Comparison of ENCODE assay signal across 19 cellular contexts in the genomic region with DNA sequence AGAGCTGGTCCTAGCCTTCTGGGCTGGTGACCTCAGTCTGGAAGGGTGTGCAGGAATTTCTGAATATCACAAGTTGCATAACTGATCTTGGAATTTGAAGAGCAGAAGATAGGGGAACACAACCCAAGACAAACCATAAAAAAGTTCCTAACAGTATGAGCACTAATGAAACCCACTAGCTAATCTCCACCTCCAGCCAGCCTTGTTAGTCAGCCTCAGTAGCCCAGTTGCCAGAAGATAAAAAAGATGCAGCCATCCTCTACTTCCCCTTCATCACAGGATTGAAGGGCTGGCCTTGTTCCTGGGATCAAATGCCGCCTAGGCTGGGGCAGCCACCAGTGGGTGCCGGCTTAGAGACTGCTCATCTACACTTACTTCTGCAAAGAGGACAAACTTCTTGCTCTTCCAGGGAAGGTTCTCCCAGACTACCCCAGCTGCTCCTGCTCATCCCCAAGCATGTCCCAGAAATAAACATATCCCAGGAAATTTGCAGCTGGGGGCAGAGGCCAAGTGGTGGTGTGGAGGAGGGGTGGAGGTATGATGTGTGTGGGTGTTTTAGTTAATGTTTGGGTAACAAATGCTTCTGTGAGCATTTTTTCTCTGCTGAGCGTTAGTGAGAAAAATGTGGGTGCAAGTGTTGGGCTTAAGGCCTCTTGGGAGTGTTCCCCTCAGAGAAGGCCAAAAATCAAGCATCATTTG. TPM values are rescaled to one million over a fixed set of nuclear protein-coding genes. Genes with fewer than 3 reads are reported as not detected.
DNase-seq lines count a peak whose midpoint lies in the region; ATAC-seq and TF ChIP-seq lines count a peak whose summit lies in the region.
"Had no signal": no experiment of that assay in that cellular context is flagged by ENCODE, and none has a peak within 500 bp of the region (broad histone marks: within the 10 kb centered on the region; RNA-seq: fewer than 3 reads in every experiment).

No MANE protein-coding gene starts in this region.

- H3K4me1 Mint-ChIP-seq in nephron (peaks cover 44% of the 10 kb centered on the region), neural progenitor cell (no peaks in the 10 kb centered on the region)
- no peaks in the 10 kb centered on the region for H3K4me1 Mint-ChIP-seq in activated naive CD4-positive, alpha-beta T cell treated with anti-CD3 and anti-CD28 coated beads for 36 hours (ENCODE audit: low read depth)
- H3K4me1 Mint-ChIP-seq in activated CD4-positive, alpha-beta T cell treated with anti-CD3 and anti-CD28 coated beads, Interleukin-2, amount 10 ng/mL, durations not matched to agents 24 days and 14 days, result no peaks in the 10 kb centered on the region
- H3K4me1 Mint-ChIP-seq: activated CD4-positive, alpha-beta memory T cell treated with anti-CD3 and anti-CD28 coated beads, Interleukin-2, amount 10 ng/mL, durations not matched to agents 7 days and 5 days; activated T-helper 17 cell treated with anti-CD3 and anti-CD28 coated beads, Interleukin-2, amount 50 U/mL, for 72 hours; naive B cell had no signal

- H3K36me3 ChIP-seq in gastroesophageal sphincter, result no peaks in the 10 kb centered on the region
- no peaks in the 10 kb centered on the region for H3K36me3 ChIP-seq in neural progenitor cell
- H3K36me3 ChIP-seq: spleen, thyroid gland had no signal

- DNase-seq in Right ventricle myocardium inferior (ENCODE audit: missing footprints), result no peak
- DNase-seq in cardiac septum (ENCODE audit: low spot score), result no peak
- no peak for DNase-seq in activated naive CD4-positive, alpha-beta T cell treated with anti-CD3 and anti-CD28 coated beads for 36 hours
- DNase-seq in neural progenitor cell (ENCODE audit: low spot score), result no peak
- DNase-seq in NCI-H2029 treated with DMSO at 0.1 percent for 48 hours (lab: John Stamatoyannopoulos, UW), result no peak
- DNase-seq in activated CD4-positive, alpha-beta T cell treated with anti-CD3 and anti-CD28 coated beads, Interleukin-2, amount 10 ng/mL, durations not matched to agents 24 days and 14 days, result no peak
- DNase-seq: activated CD4-positive, alpha-beta memory T cell treated with anti-CD3 and anti-CD28 coated beads, Interleukin-2, amount 10 ng/mL, durations not matched to agents 7 days and 5 days; caudate nucleus; effector memory CD4-positive, alpha-beta T cell; H7; naive B cell; NCI-H1417 treated with DMSO at 0.1 percent for 48 hours; NK-92 treated with Interleukin-12 subunit alpha and Interleukin-12 subunit beta, amount 100 ng/mL, for 24 hours; spleen; thyroid gland had no signal

- H3K79me2 ChIP-seq in neural progenitor cell (ENCODE audit: low read depth), result no peaks in the 10 kb centered on the region

- no peak for TF ChIP-seq POLR2A in gastroesophageal sphincter (IDR thresholded peaks at IDR 0.05)

- H3K9me3 ChIP-seq in gastroesophageal sphincter (no peaks in the 10 kb centered on the region), neural progenitor cell (ENCODE audit: low read depth) (no peaks in the 10 kb centered on the region)
- H3K9me3 ChIP-seq: spleen, thyroid gland had no signal

- intact Hi-C loops in Right ventricle myocardium inferior (cut with DNase I), result no loop called here
- intact Hi-C loops in cardiac septum (cut with DNase I), result no loop called here
- intact Hi-C loops in activated naive CD4-positive, alpha-beta T cell treated with anti-CD3 and anti-CD28 coated beads for 36 hours (cut with micrococcal nuclease), result no loop called here
- intact Hi-C loops in activated CD4-positive, alpha-beta T cell treated with anti-CD3 and anti-CD28 coated beads, Interleukin-2, amount 10 ng/mL, durations not matched to agents 24 days and 14 days (cut with micrococcal nuclease), result no loop called here

- H3K27me3 ChIP-seq in gastroesophageal sphincter (peaks cover 30% of the 10 kb centered on the region), neural progenitor cell (peaks cover 4% of the 10 kb centered on the region)
- H3K27me3 ChIP-seq: thyroid gland had no signal

- H3K27me3 Mint-ChIP-seq in nephron (ENCODE audit: low read depth), result peaks cover 35% of the 10 kb centered on the region
- peaks cover 47% of the 10 kb centered on the region for H3K27me3 Mint-ChIP-seq in activated naive CD4-positive, alpha-beta T cell treated with anti-CD3 and anti-CD28 coated beads for 36 hours (ENCODE audit: low read depth)
- H3K27me3 Mint-ChIP-seq in neural progenitor cell (ENCODE audit: insufficient read depth, low read depth), result peaks cover 3% of the 10 kb centered on the region
- H3K27me3 Mint-ChIP-seq in activated CD4-positive, alpha-beta T cell treated with anti-CD3 and anti-CD28 coated beads, Interleukin-2, amount 10 ng/mL, durations not matched to agents 24 days and 14 days, result peaks cover 74% of the 10 kb centered on the region

- peak overlapping the region in 2 of 4 donors; percentile 19 to 62 for H3K27ac ChIP-seq in gastroesophageal sphincter
- no peak overlapping the region for H3K27ac ChIP-seq in neural progenitor cell
- H3K27ac ChIP-seq: spleen, thyroid gland had no signal

- TF ChIP-seq EP300 in gastroesophageal sphincter (IDR thresholded peaks at IDR 0.05), result no peak

- 0 to 67% methylated on average over 1 to 3 of the region's 3 CpGs for WGBS in gastroesophageal sphincter (ENCODE audit: low coverage in 1 of 2), 2 donors

- H3K4me1 ChIP-seq in gastroesophageal sphincter (no peaks in the 10 kb centered on the region), neural progenitor cell (no peaks in the 10 kb centered on the region)
- H3K4me1 ChIP-seq: thyroid gland had no signal

- H3K27ac Mint-ChIP-seq in nephron (peak overlapping the region; percentile 42 to 83 (median 44)), neural progenitor cell (no peak overlapping the region)
- H3K27ac Mint-ChIP-seq in activated naive CD4-positive, alpha-beta T cell treated with anti-CD3 and anti-CD28 coated beads for 36 hours, result no peak overlapping the region
- no peak overlapping the region for H3K27ac Mint-ChIP-seq in activated CD4-positive, alpha-beta T cell treated with anti-CD3 and anti-CD28 coated beads, Interleukin-2, amount 10 ng/mL, durations not matched to agents 24 days and 14 days
- H3K27ac Mint-ChIP-seq: activated CD4-positive, alpha-beta memory T cell treated with anti-CD3 and anti-CD28 coated beads, Interleukin-2, amount 10 ng/mL, durations not matched to agents 7 days and 5 days; activated T-helper 17 cell treated with anti-CD3 and anti-CD28 coated beads, Interleukin-2, amount 50 U/mL, for 72 hours; naive B cell; progenitor cell of endocrine pancreas had no signal

- H3K36me3 Mint-ChIP-seq in nephron (ENCODE audit: low read depth) (no peaks in the 10 kb centered on the region), neural progenitor cell (no peaks in the 10 kb centered on the region)
- no peaks in the 10 kb centered on the region for H3K36me3 Mint-ChIP-seq in activated naive CD4-positive, alpha-beta T cell treated with anti-CD3 and anti-CD28 coated beads for 36 hours (ENCODE audit: low read depth)
- H3K36me3 Mint-ChIP-seq in activated CD4-positive, alpha-beta T cell treated with anti-CD3 and anti-CD28 coated beads, Interleukin-2, amount 10 ng/mL, durations not matched to agents 24 days and 14 days (ENCODE audit: low read depth), result no peaks in the 10 kb centered on the region
- H3K36me3 Mint-ChIP-seq: naive B cell had no signal

- H3K4me3 ChIP-seq in gastroesophageal sphincter, result no peak overlapping the region
- H3K4me3 ChIP-seq in neural progenitor cell, result no peak overlapping the region
- H3K4me3 ChIP-seq: spleen, thyroid gland had no signal

- peak; percentile 51 for ATAC-seq in Right ventricle myocardium inferior
- ATAC-seq in gastroesophageal sphincter, result peak; percentile 81
- ATAC-seq: activated T-helper 17 cell treated with anti-CD3 and anti-CD28 coated beads, Interleukin-2, amount 50 U/mL, for 72 hours had no signal

- no peak overlapping the region for H3K9ac ChIP-seq in neural progenitor cell

- H2AFZ ChIP-seq in neural progenitor cell (replicated peaks), result no peak overlapping the region

- TF ChIP-seq CTCF in gastroesophageal sphincter (IDR thresholded peaks at IDR 0.05) (no peak), nephron (IDR thresholded peaks at IDR 0.05; ENCODE audit: unreplicated experiment in 3 of 3) (no peak), neural progenitor cell (IDR thresholded peaks at IDR 0.05) (no peak)

- H3K9me3 Mint-ChIP-seq in nephron (peaks cover 6% of the 10 kb centered on the region), neural progenitor cell (no peaks in the 10 kb centered on the region)
- H3K9me3 Mint-ChIP-seq in activated naive CD4-positive, alpha-beta T cell treated with anti-CD3 and anti-CD28 coated beads for 36 hours, result no peaks in the 10 kb centered on the region
- H3K9me3 Mint-ChIP-seq in activated CD4-positive, alpha-beta T cell treated with anti-CD3 and anti-CD28 coated beads, Interleukin-2, amount 10 ng/mL, durations not matched to agents 24 days and 14 days, result no peaks in the 10 kb centered on the region
- H3K9me3 Mint-ChIP-seq: activated CD4-positive, alpha-beta memory T cell treated with anti-CD3 and anti-CD28 coated beads, Interleukin-2, amount 10 ng/mL, durations not matched to agents 7 days and 5 days; activated T-helper 17 cell treated with anti-CD3 and anti-CD28 coated beads, Interleukin-2, amount 50 U/mL, for 72 hours; naive B cell had no signal

- H4K20me1 ChIP-seq in neural progenitor cell (ENCODE audit: low read depth), result no peaks in the 10 kb centered on the region

- CTCF ChIA-PET in activated naive CD4-positive, alpha-beta T cell treated with anti-CD3 and anti-CD28 coated beads for 36 hours (lab: Charles Lee), result no interaction called here

- H3K4me3 Mint-ChIP-seq in nephron (no peak overlapping the region), neural progenitor cell (no peak overlapping the region)
- no peak overlapping the region for H3K4me3 Mint-ChIP-seq in activated naive CD4-positive, alpha-beta T cell treated with anti-CD3 and anti-CD28 coated beads for 36 hours
- H3K4me3 Mint-ChIP-seq in activated CD4-positive, alpha-beta T cell treated with anti-CD3 and anti-CD28 coated beads, Interleukin-2, amount 10 ng/mL, durations not matched to agents 24 days and 14 days, result no peak overlapping the region
- H3K4me3 Mint-ChIP-seq: activated CD4-positive, alpha-beta memory T cell treated with anti-CD3 and anti-CD28 coated beads, Interleukin-2, amount 10 ng/mL, durations not matched to agents 7 days and 5 days; activated T-helper 17 cell treated with anti-CD3 and anti-CD28 coated beads, Interleukin-2, amount 50 U/mL, for 72 hours; naive B cell had no signal

- no peaks in the 10 kb centered on the region for H3F3A ChIP-seq in neural progenitor cell (ENCODE audit: low read depth)

- H3K4me2 ChIP-seq in neural progenitor cell, result no peak overlapping the region

RNA-seq across cellular contexts. Expression of a gene that starts 9.2 kb away (rescaled TPM):
- 32.6 TPM for total RNA-seq in Right ventricle myocardium inferior
- total RNA-seq in cardiac septum, result 9.3 TPM
- 1 to 10 TPM; 3.8 to 9.5 (median 6.7) TPM for total RNA-seq in gastroesophageal sphincter
- total RNA-seq in activated naive CD4-positive, alpha-beta T cell treated with anti-CD3 and anti-CD28 coated beads for 36 hours, result under 1 TPM; 0.02 to 0.12 TPM
- not detected in 2 replicates for total RNA-seq in neural progenitor cell (ENCODE audit: low replicate concordance)
- total RNA-seq in activated CD4-positive, alpha-beta T cell treated with anti-CD3 and anti-CD28 coated beads, Interleukin-2, amount 10 ng/mL, durations not matched to agents 24 days and 14 days, result 2.1 and 3.1 TPM in 2 replicates
- total RNA-seq: progenitor cell of endocrine pancreas had no signal

Comparison
In these comparisons a context has a peak if more than half of its experiments do, and no peak if none do; other contexts are left out.
1. H3K27ac Mint-ChIP-seq: peak in nephron (3 of 3); none in activated naive CD4-positive, alpha-beta T cell treated with anti-CD3 and anti-CD28 coated beads for 36 hours (single experiment), neural progenitor cell (single experiment) and activated CD4-positive, alpha-beta T cell treated with anti-CD3 and anti-CD28 coated beads, Interleukin-2, amount 10 ng/mL, durations not matched to agents 24 days and 14 days (single experiment).